In the genomic region with DNA sequence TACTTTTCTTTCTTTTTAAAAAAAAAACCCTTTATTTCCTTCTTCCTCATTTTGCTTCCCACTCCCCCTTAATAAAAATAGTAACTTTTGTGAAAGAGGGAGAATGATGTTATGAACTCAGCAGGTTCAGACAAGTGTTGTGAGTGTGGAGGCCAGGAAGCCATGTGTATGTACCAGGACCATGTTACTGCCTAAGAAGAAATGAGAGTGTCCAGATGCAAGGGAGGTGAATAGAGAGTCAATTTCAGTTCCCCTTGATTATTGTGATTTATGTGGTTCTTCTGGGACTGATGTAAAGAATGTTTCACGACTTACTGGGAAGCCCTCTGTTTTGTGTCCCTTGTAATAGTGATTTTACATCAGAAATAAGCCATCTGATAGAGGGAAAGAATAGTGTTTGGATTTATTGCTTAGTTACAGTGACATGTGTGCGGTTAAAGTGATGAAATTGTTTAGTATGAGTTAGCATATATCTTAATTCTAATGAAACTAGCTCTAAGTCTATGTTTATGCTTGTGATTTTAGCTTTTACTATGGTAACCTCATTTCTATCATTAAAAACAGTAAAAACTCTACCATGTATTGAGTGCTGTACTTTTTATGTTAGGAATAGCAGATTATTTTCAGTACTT, we compare ENCODE assay signal across 1 cellular context.
TF ChIP-seq lines count a peak whose summit lies in the region.

No MANE protein-coding gene starts in this region.

TF ChIP-seq in WTC11, 78 proteins besides CTCF, POLR2A, EP300 and RAD21 (continued from another document):
- TF ChIP-seq E2F5 (CRISPR knock-in tag; IDR thresholded peaks at IDR 0.05) (no peak), ATF2 (CRISPR knock-in tag; IDR thresholded peaks at IDR 0.05; ENCODE audit: borderline replicate concordance, low read depth) (no peak), E2F1 (CRISPR knock-in tag; IDR thresholded peaks at IDR 0.05) (no peak), GTF2I (CRISPR knock-in tag; conservative IDR thresholded peaks at IDR 0.05) (no peak)
